ENCODE assay signal across 1 cellular context in the genomic region with DNA sequence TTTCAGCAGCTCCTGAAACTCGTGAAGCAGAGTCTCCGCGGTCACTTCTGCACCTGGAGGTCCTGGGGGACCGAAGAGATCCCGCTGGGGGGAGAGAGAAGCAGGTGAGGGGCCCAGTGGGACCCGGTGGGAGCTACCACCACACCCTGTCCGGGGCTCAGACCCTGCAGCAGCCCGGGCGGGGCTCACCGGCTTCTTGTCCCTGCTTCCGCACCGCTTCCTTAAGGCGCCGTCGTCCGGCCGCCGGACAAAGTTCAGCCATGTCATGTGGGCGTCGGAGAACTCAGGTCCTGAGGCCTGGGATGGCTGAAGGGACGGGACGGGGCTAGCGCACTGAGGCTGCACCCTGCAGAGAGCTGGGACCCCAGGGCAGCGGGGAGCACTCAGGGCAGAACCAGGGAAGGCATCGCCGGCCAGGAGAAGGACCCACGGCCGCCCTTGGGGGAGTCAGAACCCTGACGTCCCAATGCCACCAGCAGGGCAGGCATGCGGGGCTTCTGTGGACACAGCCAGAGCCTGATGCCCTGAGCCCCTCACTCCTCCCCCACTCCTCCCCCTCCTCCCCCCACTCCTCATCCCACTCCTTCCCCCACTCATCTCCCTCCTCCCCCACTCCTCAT.
TF ChIP-seq lines count a peak whose summit lies in the region.

No MANE protein-coding gene starts in this region.

TF ChIP-seq in IMR-90, 13 proteins besides CTCF, POLR2A, EP300 and RAD21:
- TF ChIP-seq MAZ (IDR thresholded peaks at IDR 0.05; ENCODE audit: borderline replicate concordance, low read depth, low read length) (no peak), MAFK (IDR thresholded peaks at IDR 0.05; ENCODE audit: low read depth, low read length) (no peak), SMC3 (IDR thresholded peaks at IDR 0.05; ENCODE audit: low read depth, low read length) (no peak), NFE2L2 (IDR thresholded peaks at IDR 0.05; ENCODE audit: low read depth, low read length) (no peak), RFX5 (IDR thresholded peaks at IDR 0.05; ENCODE audit: low read depth, low read length) (no peak), FOS (IDR thresholded peaks at IDR 0.05; ENCODE audit: low read depth, low read length) (no peak), BHLHE40 (IDR thresholded peaks at IDR 0.05; ENCODE audit: low read depth, low read length) (no peak), CHD1 (IDR thresholded peaks at IDR 0.05; ENCODE audit: low read depth, low read length) (no peak), RCOR1 (IDR thresholded peaks at IDR 0.05; ENCODE audit: insufficient replicate concordance, low read length) (no peak), CEBPB (IDR thresholded peaks at IDR 0.05; ENCODE audit: low read depth, low read length) (no peak), MXI1 (IDR thresholded peaks at IDR 0.05; ENCODE audit: borderline replicate concordance, low read depth, low read length) (no peak)
- TF ChIP-seq, protein P1, sequence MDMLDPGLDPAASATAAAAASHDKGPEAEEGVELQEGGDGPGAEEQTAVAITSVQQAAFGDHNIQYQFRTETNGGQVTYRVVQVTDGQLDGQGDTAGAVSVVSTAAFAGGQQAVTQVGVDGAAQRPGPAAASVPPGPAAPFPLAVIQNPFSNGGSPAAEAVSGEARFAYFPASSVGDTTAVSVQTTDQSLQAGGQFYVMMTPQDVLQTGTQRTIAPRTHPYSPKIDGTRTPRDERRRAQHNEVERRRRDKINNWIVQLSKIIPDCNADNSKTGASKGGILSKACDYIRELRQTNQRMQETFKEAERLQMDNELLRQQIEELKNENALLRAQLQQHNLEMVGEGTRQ (IDR thresholded peaks at IDR 0.05; ENCODE audit: low read depth, low read length) = no peak
- TF ChIP-seq, protein P2, sequence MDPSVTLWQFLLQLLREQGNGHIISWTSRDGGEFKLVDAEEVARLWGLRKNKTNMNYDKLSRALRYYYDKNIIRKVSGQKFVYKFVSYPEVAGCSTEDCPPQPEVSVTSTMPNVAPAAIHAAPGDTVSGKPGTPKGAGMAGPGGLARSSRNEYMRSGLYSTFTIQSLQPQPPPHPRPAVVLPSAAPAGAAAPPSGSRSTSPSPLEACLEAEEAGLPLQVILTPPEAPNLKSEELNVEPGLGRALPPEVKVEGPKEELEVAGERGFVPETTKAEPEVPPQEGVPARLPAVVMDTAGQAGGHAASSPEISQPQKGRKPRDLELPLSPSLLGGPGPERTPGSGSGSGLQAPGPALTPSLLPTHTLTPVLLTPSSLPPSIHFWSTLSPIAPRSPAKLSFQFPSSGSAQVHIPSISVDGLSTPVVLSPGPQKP (IDR thresholded peaks at IDR 0.05; ENCODE audit: borderline replicate concordance, low read depth, low read length) = no peak
